ENCODE assay signal across 20 cellular contexts in genomic region chr22:17548756-17549035, GRCh38. TPM values are rescaled to one million over a fixed set of nuclear protein-coding genes. Genes with fewer than 3 reads are reported as not detected.
"Had no signal": no experiment of that assay in that cellular context is flagged by ENCODE, and none has a peak within 500 bp of the region (broad histone marks: within the 10 kb centered on the region; RNA-seq: fewer than 3 reads in every experiment).

No MANE protein-coding gene starts in this region.

- H3K36me3 ChIP-seq: SJSA1 had no signal

- H3K4me3 ChIP-seq: SJSA1, SK-N-MC had no signal

- H3K4me1 ChIP-seq: SJSA1 had no signal

- H3K9me3 ChIP-seq: SJSA1 had no signal

- DNase-seq: KBM-7, MV-4-11, NCI-H1048, NCI-H1105, NCI-H1417, NCI-H1436 treated with DMSO at 0.1 percent for 48 hours, NCI-H1694, NCI-H187 treated with DMSO at 0.1 percent for 48 hours, NCI-H2029 treated with DMSO at 0.1 percent for 48 hours, NCI-H2227 treated with DMSO at 0.1 percent for 48 hours, NCI-H524, NCI-H526 treated with DMSO at 0.1 percent for 48 hours, NCI-H748 treated with DMSO at 0.1 percent for 48 hours, Right ventricle myocardium superior, RPMI8226, SIG-M5 had no signal

- H3K27ac ChIP-seq: SJSA1, SK-N-MC had no signal

RNA-seq across cellular contexts. Expression of gene SLC25A18, which starts 14.6 kb away (rescaled TPM):
- total RNA-seq: HT-29, LHCN-M2, SJSA1 had no signal
